24 cellular contexts compared by ENCODE assay signal in the genomic region with DNA sequence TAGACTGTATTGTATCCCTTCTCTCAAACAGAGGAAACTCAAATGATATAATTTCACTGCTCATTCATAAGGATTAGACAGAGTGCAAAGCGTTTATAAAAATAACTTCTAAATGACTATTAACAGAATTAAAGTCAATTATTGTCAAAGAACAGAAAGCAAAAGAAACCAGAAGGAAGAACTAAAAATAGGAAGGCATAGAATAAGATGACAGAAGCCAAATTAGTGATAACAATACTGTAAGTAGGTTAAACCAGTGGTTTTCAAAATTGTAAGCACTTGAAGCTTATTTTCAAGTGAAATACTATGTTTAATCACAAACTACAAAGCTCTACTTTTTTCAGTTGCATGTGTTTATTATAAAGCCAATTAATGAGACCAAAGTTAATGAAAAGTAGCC.
"Had no signal": no experiment of that assay in that cellular context is flagged by ENCODE, and none has a peak within 500 bp of the region (broad histone marks: within the 10 kb centered on the region; RNA-seq: fewer than 3 reads in every experiment).

No MANE protein-coding gene starts in this region.

- H3K27ac ChIP-seq: colonic mucosa, esophagus muscularis mucosa, gastrocnemius medialis, heart right ventricle, left lung, lower lobe of right lung had no signal

- H3K27ac Mint-ChIP-seq: dendritic cell treated with granulocyte-macrophage colony-stimulating factor and Interleukin-4, amounts not matched to agents 40 ng/mL and 50 ng/mL, for 4 days; effector memory CD8-positive, alpha-beta T cell; endodermal cell; mesothelial cell of epicardium; naive B cell had no signal

- DNase-seq: colonic mucosa; cortex of kidney; effector CD8-positive, alpha-beta T cell; effector memory CD8-positive, alpha-beta T cell; endodermal cell; foreskin fibroblast; foreskin melanocyte; gastrocnemius medialis; head of caudate nucleus; heart right ventricle; hippocampal formation; left cardiac atrium; left lung; left ventricle myocardium superior; lower lobe of right lung; mesenchymal stem cell; mucosa of descending colon; naive B cell had no signal

- FAIRE-seq: endometrium, islet of Langerhans, keratinocyte had no signal

- H3K9me3 Mint-ChIP-seq: dendritic cell treated with granulocyte-macrophage colony-stimulating factor and Interleukin-4, amounts not matched to agents 40 ng/mL and 50 ng/mL, for 4 days; effector memory CD8-positive, alpha-beta T cell had no signal

- H3K4me1 ChIP-seq: colonic mucosa, esophagus muscularis mucosa, gastrocnemius medialis, heart right ventricle, left lung, lower lobe of right lung had no signal

- ATAC-seq: effector memory CD8-positive, alpha-beta T cell; gastrocnemius medialis; heart right ventricle; left cardiac atrium; left lung; left ventricle myocardium superior; lower lobe of right lung; mucosa of descending colon had no signal

- H3K4me3 Mint-ChIP-seq: dendritic cell treated with granulocyte-macrophage colony-stimulating factor and Interleukin-4, amounts not matched to agents 40 ng/mL and 50 ng/mL, for 4 days; effector memory CD8-positive, alpha-beta T cell; endodermal cell; mesothelial cell of epicardium; naive B cell had no signal

- H3K4me1 Mint-ChIP-seq: endodermal cell, mesothelial cell of epicardium had no signal

- H3K27me3 Mint-ChIP-seq: dendritic cell treated with granulocyte-macrophage colony-stimulating factor and Interleukin-4, amounts not matched to agents 40 ng/mL and 50 ng/mL, for 4 days; effector memory CD8-positive, alpha-beta T cell; naive B cell had no signal

- H3K36me3 Mint-ChIP-seq: naive B cell had no signal

- H3K27me3 ChIP-seq: colonic mucosa, esophagus muscularis mucosa had no signal

- H3K9me3 ChIP-seq: colonic mucosa, esophagus muscularis mucosa, gastrocnemius medialis, heart right ventricle, left lung, lower lobe of right lung, mucosa of descending colon had no signal

- H3K36me3 ChIP-seq: colonic mucosa, esophagus muscularis mucosa, gastrocnemius medialis, heart right ventricle, left lung, lower lobe of right lung had no signal

- H3K4me3 ChIP-seq: colonic mucosa, esophagus muscularis mucosa, gastrocnemius medialis, heart right ventricle, left lung, lower lobe of right lung, mucosa of descending colon had no signal
